ENCODE assay signal across 8 cellular contexts in the genomic region with DNA sequence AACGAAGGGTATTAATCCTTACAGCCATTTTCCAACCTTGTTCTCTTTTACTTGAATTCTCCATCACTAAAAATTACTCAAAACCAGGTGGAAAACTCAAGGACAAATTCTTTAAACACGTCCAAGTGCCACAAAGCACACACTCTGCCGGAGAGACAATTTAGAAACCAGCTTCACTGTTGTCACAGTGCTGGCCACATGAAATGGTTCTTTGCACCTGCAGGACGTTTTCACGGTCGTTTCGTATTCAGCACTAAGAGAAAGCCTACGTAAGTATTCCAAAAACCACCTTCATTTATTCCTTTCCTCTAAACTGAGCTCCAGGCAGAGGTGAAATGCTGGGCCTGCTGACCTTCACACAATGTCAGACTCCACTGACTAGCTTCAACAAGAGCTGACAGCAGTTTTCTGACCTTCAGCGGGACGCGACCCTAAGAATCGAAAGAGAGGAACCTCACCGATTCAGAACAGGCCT. TPM values are rescaled to one million over a fixed set of nuclear protein-coding genes. Genes with fewer than 3 reads are reported as not detected.
A peak's percentile ranks its signal among the peaks of the same experiment; 100 is the strongest.
DNase-seq lines count a peak whose midpoint lies in the region; ATAC-seq and TF ChIP-seq lines count a peak whose summit lies in the region.

No MANE protein-coding gene starts in this region.

- H3K36me3 ChIP-seq in HUES6 (ENCODE audit: control insufficient read depth, insufficient read depth, low read length) (peaks cover 33% of the 10 kb centered on the region), testis (ENCODE audit: low read depth, missing control alignments) (no peaks in the 10 kb centered on the region)

- in situ Hi-C loops in astrocyte of the spinal cord (cut with HindIII; ENCODE audit: low sequenced_read_pairs), result no loop called here

- ATAC-seq in CD4-positive, alpha-beta T cell (ENCODE audit: poor library complexity), result peak; percentile 19
- peak; percentile 45 for ATAC-seq in GM21447 (IDR thresholded peaks at IDR 0.05; ENCODE audit: unreplicated experiment)
- peak; percentile 43 for ATAC-seq in left colon

- H3K27me3 ChIP-seq in CD4-positive, alpha-beta T cell (ENCODE audit: control insufficient read depth, insufficient read depth, low read length), result no peaks in the 10 kb centered on the region
- H3K27me3 ChIP-seq in HUES6 (ENCODE audit: control insufficient read depth, insufficient read depth, low read length) (no peaks in the 10 kb centered on the region), testis (no peaks in the 10 kb centered on the region)

- H3K27me3 Mint-ChIP-seq in CD4-positive, alpha-beta T cell, result no peaks in the 10 kb centered on the region

- no peaks in the 10 kb centered on the region for H3K9me3 Mint-ChIP-seq in CD4-positive, alpha-beta T cell

- H3K9ac ChIP-seq in HUES6 (ENCODE audit: low read length), result peak overlapping the region; percentile 92

- H3K27ac ChIP-seq in CD4-positive, alpha-beta T cell (ENCODE audit: low read depth, low read length), result peak overlapping the region; percentile 74
- H3K27ac ChIP-seq in HUES6 (ENCODE audit: low read depth, low read length), result peak overlapping the region; percentile 91
- H3K27ac ChIP-seq in testis, result peak overlapping the region; percentile 92 to 93

- intact Hi-C loops in CD4-positive, alpha-beta T cell (cut with DNase I, micrococcal nuclease), result loop anchor here in 1 of 2 experiments (2.0 kb wide), 1 partner anchor 131 kb away; the partner anchor contains the start of gene EPG5
- intact Hi-C loops in left colon (cut with DNase I, micrococcal nuclease) (no loop called here), testis (cut with DNase I; ENCODE audit: low total_unique reads) (no loop called here)

- DNase-seq in CD4-positive, alpha-beta T cell, result no peak
- no peak for DNase-seq in astrocyte of the spinal cord (ENCODE audit: low read depth, low spot score)
- no peak for DNase-seq in left colon
- DNase-seq in testis, result no peak
- DNase-seq in NCI-H2029 (lab: John Stamatoyannopoulos, UW), result no peak
- DNase-seq in MV-4-11 (lab: John Stamatoyannopoulos, UW), result no peak

- no peak for TF ChIP-seq CTCF in CD4-positive, alpha-beta T cell (IDR thresholded peaks at IDR 0.05)
- TF ChIP-seq CTCF in astrocyte of the spinal cord (IDR thresholded peaks at IDR 0.05; ENCODE audit: low read depth, low read length) (no peak), testis (IDR thresholded peaks at IDR 0.05) (no peak)

- peaks cover 34% of the 10 kb centered on the region for H3K4me1 Mint-ChIP-seq in CD4-positive, alpha-beta T cell (ENCODE audit: low read depth)

- WGBS in testis, 2 donors, result 0% methylated on average over 13 of the region's 13 CpGs

- H3K36me3 Mint-ChIP-seq in CD4-positive, alpha-beta T cell (ENCODE audit: low read depth), result peaks cover 43% of the 10 kb centered on the region

- H3K4me3 Mint-ChIP-seq in CD4-positive, alpha-beta T cell, result peak overlapping the region; percentile 100

- CTCF ChIA-PET in CD4-positive, alpha-beta T cell (lab: Charles Lee), result interaction anchor here (0.7 to 2.4 kb wide), 5 partner anchors 10 to 76 kb away, joined by 3 to 14 read pairs (median 6); a partner anchor contains a TSS

- peak overlapping the region; percentile 93 for H3K4me3 ChIP-seq in HUES6 (ENCODE audit: low read depth, low read length)
- H3K4me3 ChIP-seq in astrocyte of the spinal cord (ENCODE audit: low read depth, low read length), result peak overlapping the region; percentile 96
- H3K4me3 ChIP-seq in testis, result peak overlapping the region; percentile 81 to 97

- H3K4me1 ChIP-seq in HUES6 (ENCODE audit: control insufficient read depth, insufficient read depth, low read length), result peaks cover 8% of the 10 kb centered on the region
- H3K4me1 ChIP-seq in testis, result peaks cover 20% of the 10 kb centered on the region

- H3K27ac Mint-ChIP-seq in CD4-positive, alpha-beta T cell, result peak overlapping the region; percentile 99

- H3K9me3 ChIP-seq in CD4-positive, alpha-beta T cell (ENCODE audit: control insufficient read depth, low read length), result no peaks in the 10 kb centered on the region
- H3K9me3 ChIP-seq in HUES6 (ENCODE audit: control insufficient read depth, insufficient read depth, low read depth, low read length) (no peaks in the 10 kb centered on the region), testis (no peaks in the 10 kb centered on the region)

- no peak for TF ChIP-seq POLR2A in testis (IDR thresholded peaks at IDR 0.05)

- POLR2A ChIA-PET in CD4-positive, alpha-beta T cell (lab: Charles Lee), result interaction anchor here (0.6 to 1.1 kb wide), 2 partner anchors 14 to 23 kb away, joined by 3 to 5 read pairs; no protein-coding TSS in a partner anchor

RNA-seq across cellular contexts. Expression of gene ATP5F1A, which starts 0.7 kb away (rescaled TPM):
- 100 to 1,000 TPM; 205 to 206 TPM for total RNA-seq in CD4-positive, alpha-beta T cell
- total RNA-seq in left colon, result 100 to 1,000 TPM; 652 to 824 TPM
- total RNA-seq in testis, result 100 to 1,000 TPM; 479 to 592 TPM
- 430 TPM for polyA plus RNA-seq in testis (ENCODE audit: insufficient read depth, low read depth, low replicate concordance)

RNA-seq across cellular contexts. Expression of gene HAUS1, which starts 6.8 kb away (rescaled TPM):
- total RNA-seq in CD4-positive, alpha-beta T cell, result 10 to 100 TPM in 1 of 2 experiments, 1 to 10 TPM in 1; 8.8 to 10.8 TPM
- 10 to 100 TPM; 16.2 TPM for total RNA-seq in left colon
- total RNA-seq in testis, result 10 to 100 TPM; 20.5 to 31.1 TPM
- 25.0 TPM for polyA plus RNA-seq in testis (ENCODE audit: insufficient read depth, low read depth, low replicate concordance)

RNA-seq across cellular contexts. Expression of gene PSTPIP2, which starts 25.4 kb away (rescaled TPM):
- 1 to 10 TPM; 5.9 to 6.0 TPM for total RNA-seq in CD4-positive, alpha-beta T cell
- total RNA-seq in left colon (1 to 10 TPM; 3.7 to 7.4 TPM), testis (1 to 10 TPM; 3.5 to 5.0 TPM)
- 2.5 TPM for polyA plus RNA-seq in testis (ENCODE audit: insufficient read depth, low read depth, low replicate concordance)
